ENCODE assay signal across 12 cellular contexts in the genomic region with DNA sequence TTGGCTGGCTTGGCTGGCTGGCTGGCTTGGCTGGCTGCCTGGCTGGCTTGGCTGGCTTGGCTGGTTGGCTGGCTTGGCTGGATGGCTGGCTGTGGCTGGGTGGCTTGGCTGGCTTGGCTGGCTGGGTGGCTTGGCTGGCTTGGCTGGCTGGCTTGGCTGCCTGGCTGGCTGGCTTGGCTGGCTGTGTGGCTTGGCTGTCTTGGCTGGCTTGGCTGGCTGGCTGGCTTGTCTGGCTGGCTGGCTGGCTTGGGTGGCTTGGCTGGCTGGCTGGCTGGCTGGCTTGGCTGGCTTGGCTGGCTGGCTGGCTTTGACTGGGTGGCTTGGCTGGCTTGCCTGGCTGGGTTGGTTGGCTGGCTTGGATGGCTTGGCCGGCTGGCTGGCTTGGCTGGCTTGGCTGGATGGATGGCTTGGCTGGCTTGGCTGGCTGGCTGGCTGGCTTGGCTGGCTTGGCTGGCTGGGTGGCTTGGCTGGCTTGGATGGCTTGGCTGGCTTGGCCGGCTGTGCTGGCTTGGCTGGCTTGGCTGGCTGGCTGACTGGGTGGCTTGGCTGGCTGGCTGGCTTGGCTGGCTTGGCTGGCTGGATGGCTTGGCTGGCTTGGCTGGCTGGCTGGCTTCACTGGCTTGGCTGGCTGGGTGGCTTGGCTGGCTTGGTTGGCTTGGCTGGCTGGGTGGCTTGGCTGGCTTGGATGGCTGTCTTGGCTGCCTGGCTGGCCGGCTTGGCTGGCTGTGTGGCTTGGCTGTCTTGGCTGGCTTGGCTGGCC. TPM values are rescaled to one million over a fixed set of nuclear protein-coding genes. Genes with fewer than 3 reads are reported as not detected.
DNase-seq lines count a peak whose midpoint lies in the region; ATAC-seq and TF ChIP-seq lines count a peak whose summit lies in the region.
"Not testable (repeated sequence)": the region's sequence is repeated elsewhere in the genome, so short reads cannot be mapped to it uniquely, and the experiment has no call there.
"Had no signal": no experiment of that assay in that cellular context is flagged by ENCODE, and none has a peak within 500 bp of the region (broad histone marks: within the 10 kb centered on the region; RNA-seq: fewer than 3 reads in every experiment).

No MANE protein-coding gene starts in this region.

- not testable (repeated sequence) for H3K36me3 Mint-ChIP-seq in CD4-positive, alpha-beta memory T cell; T-helper 17 cell (ENCODE audit: low read depth); activated naive CD4-positive, alpha-beta T cell treated with anti-CD3 and anti-CD28 coated beads, Interleukin-2, amount 50 U/mL, for 72 hours; effector memory CD8-positive, alpha-beta T cell (ENCODE audit: insufficient read depth); mesothelial cell of epicardium

- H3K4me3 ChIP-seq in CD4-positive, alpha-beta memory T cell (ENCODE audit: low read length in 2 of 2), result not testable (repeated sequence)

- H3K27ac ChIP-seq in CD4-positive, alpha-beta memory T cell (ENCODE audit: low read depth, low read length), result not testable (repeated sequence)

- H3K9me3 Mint-ChIP-seq in CD4-positive, alpha-beta memory T cell, result peaks cover 0 to 25% (median 6%) of the 10 kb centered on the region in 8 donors
- not testable (repeated sequence) for H3K9me3 Mint-ChIP-seq in activated naive CD4-positive, alpha-beta T cell treated with anti-CD3 and anti-CD28 coated beads, Interleukin-2, amount 50 U/mL, for 72 hours; effector memory CD8-positive, alpha-beta T cell; mesothelial cell of epicardium

- not testable (repeated sequence) for H3K4me3 Mint-ChIP-seq in CD4-positive, alpha-beta memory T cell; T-helper 17 cell; effector memory CD8-positive, alpha-beta T cell; mesothelial cell of epicardium

- peak in 4 of 5 donors; percentile 2 to 70 (median 7) for DNase-seq in CD4-positive, alpha-beta memory T cell
- DNase-seq in T-helper 17 cell (peak in 2 of 3 donors; percentile 27 to 47), mesothelial cell of epicardium (ENCODE audit: low spot score in 2 of 2, unreplicated experiment in 2 of 2) (peak; percentile 61 to 67)
- DNase-seq in activated CD8-positive, alpha-beta memory T cell treated with anti-CD3 and anti-CD28 coated beads for 4 hours (ENCODE audit: low read depth in 2 of 2), result peak; percentile 39 to 54
- DNase-seq in activated naive CD4-positive, alpha-beta T cell treated with anti-CD3 and anti-CD28 coated beads, Interleukin-2, amount 50 U/mL, for 72 hours (ENCODE audit: low spot score in 2 of 2), result peak; percentile 47 to 83
- DNase-seq in effector memory CD8-positive, alpha-beta T cell, result peak; percentile 17 to 38 (median 27)
- DNase-seq in stimulated activated CD4-positive, alpha-beta T cell treated with anti-CD3 and anti-CD28 coated beads, Interleukin-12 subunit alpha, Interleukin-12 subunit beta, amount 100 ng/mL, for 24 hours (ENCODE audit: low read depth in 2 of 2), result peak; percentile 30 to 33
- peak; percentile 39 to 43 for DNase-seq in stimulated activated CD8-positive, alpha-beta memory T cell treated with anti-CD3 and anti-CD28 coated beads, Interleukin-7, amount 100 ng/mL, for 4 hours (ENCODE audit: low read depth in 2 of 2)

- TF ChIP-seq CTCF in mesothelial cell of epicardium (IDR thresholded peaks at IDR 0.05; ENCODE audit: unreplicated experiment), result not testable (repeated sequence)

- CTCF ChIA-PET in CD4-positive, alpha-beta memory T cell (lab: Charles Lee; ENCODE audit: partially characterized antibody), result not testable (repeated sequence)

- not testable (repeated sequence) for H3K9me3 ChIP-seq in CD4-positive, alpha-beta memory T cell (ENCODE audit: control insufficient read depth in 1 of 2, low read length in 2 of 2); T-helper 17 cell (ENCODE audit: control insufficient read depth, low read length, poor library complexity, severe bottlenecking)

- not testable (repeated sequence) for ATAC-seq in T-helper 17 cell; activated naive CD4-positive, alpha-beta T cell treated with anti-CD3 and anti-CD28 coated beads, Interleukin-2, amount 50 U/mL, for 72 hours; effector memory CD8-positive, alpha-beta T cell (replicated peaks)

- intact Hi-C loops in CD4-positive, alpha-beta memory T cell (cut with micrococcal nuclease), result not testable (repeated sequence)

- not testable (repeated sequence) for H3K27ac Mint-ChIP-seq in CD4-positive, alpha-beta memory T cell; T-helper 17 cell; activated naive CD4-positive, alpha-beta T cell treated with anti-CD3 and anti-CD28 coated beads, Interleukin-2, amount 50 U/mL, for 72 hours; effector memory CD8-positive, alpha-beta T cell; mesothelial cell of epicardium

- POLR2A ChIA-PET in CD4-positive, alpha-beta memory T cell (lab: Charles Lee; ENCODE audit: partially characterized antibody), result not testable (repeated sequence)

- H3K27me3 ChIP-seq in CD4-positive, alpha-beta memory T cell (ENCODE audit: insufficient read depth, low read length), result not testable (repeated sequence)

- not testable (repeated sequence) for H3K4me1 ChIP-seq in CD4-positive, alpha-beta memory T cell (ENCODE audit: insufficient read depth, low read length)

- not testable (repeated sequence) for H3K27me3 Mint-ChIP-seq in CD4-positive, alpha-beta memory T cell; T-helper 17 cell; effector memory CD8-positive, alpha-beta T cell; mesothelial cell of epicardium (ENCODE audit: low read depth)

- not testable (repeated sequence) for H3K36me3 ChIP-seq in CD4-positive, alpha-beta memory T cell (ENCODE audit: insufficient read depth, low read length)

- not testable (repeated sequence) for H3K4me1 Mint-ChIP-seq in CD4-positive, alpha-beta memory T cell; T-helper 17 cell; effector memory CD8-positive, alpha-beta T cell (ENCODE audit: low read depth in 2 of 2); mesothelial cell of epicardium

RNA-seq across cellular contexts. Expression of a gene that starts 24.2 kb away (rescaled TPM):
- not detected for total RNA-seq in CD4-positive, alpha-beta memory T cell
- not detected for polyA plus RNA-seq in CD4-positive, alpha-beta memory T cell
- not detected for total RNA-seq in T-helper 17 cell
- not detected for total RNA-seq in activated naive CD4-positive, alpha-beta T cell treated with anti-CD3 and anti-CD28 coated beads, Interleukin-2, amount 50 U/mL, for 72 hours
- total RNA-seq in mesothelial cell of epicardium, result not detected in 3 replicates
- total RNA-seq: gastroesophageal sphincter; osteocyte; skeletal muscle tissue; T-helper 1 cell treated with Interleukin-12 subunit alpha and Interleukin-12 subunit beta and Interleukin-4 antibody, amounts not matched to agents 30 ng/mL and 1 ng/mL, for 36 hours had no signal

RNA-seq across cellular contexts. Expression of a gene that starts 32.3 kb away (rescaled TPM):
- total RNA-seq in CD4-positive, alpha-beta memory T cell, result not detected
- not detected for polyA plus RNA-seq in CD4-positive, alpha-beta memory T cell
- not detected for total RNA-seq in T-helper 17 cell
- total RNA-seq in activated naive CD4-positive, alpha-beta T cell treated with anti-CD3 and anti-CD28 coated beads, Interleukin-2, amount 50 U/mL, for 72 hours, result not detected
- not detected in 3 replicates for total RNA-seq in mesothelial cell of epicardium
- total RNA-seq: gastroesophageal sphincter; osteocyte; skeletal muscle tissue; T-helper 1 cell treated with Interleukin-12 subunit alpha and Interleukin-12 subunit beta and Interleukin-4 antibody, amounts not matched to agents 30 ng/mL and 1 ng/mL, for 36 hours had no signal

Comparison
In these comparisons a context has a peak if more than half of its experiments do, and no peak if none do; other contexts are left out.
1. DNase-seq: peak in every context shown above with its lines; median percentile 65 in activated naive CD4-positive, alpha-beta T cell treated with anti-CD3 and anti-CD28 coated beads, Interleukin-2, amount 50 U/mL, for 72 hours; 64 in mesothelial cell of epicardium; 46 in activated CD8-positive, alpha-beta memory T cell treated with anti-CD3 and anti-CD28 coated beads for 4 hours; 41 in stimulated activated CD8-positive, alpha-beta memory T cell treated with anti-CD3 and anti-CD28 coated beads, Interleukin-7, amount 100 ng/mL, for 4 hours; 37 in T-helper 17 cell; 32 in stimulated activated CD4-positive, alpha-beta T cell treated with anti-CD3 and anti-CD28 coated beads, Interleukin-12 subunit alpha, Interleukin-12 subunit beta, amount 100 ng/mL, for 24 hours; 27 in effector memory CD8-positive, alpha-beta T cell; 7 in CD4-positive, alpha-beta memory T cell.